Comparison of ENCODE assay signal across 19 cellular contexts in genomic region chr1:50421768-50422674, GRCh38. TPM values are rescaled to one million over a fixed set of nuclear protein-coding genes. Genes with fewer than 3 reads are reported as not detected.
A peak's percentile ranks its signal among the peaks of the same experiment; 100 is the strongest.
DNase-seq lines count a peak whose midpoint lies in the region; ATAC-seq, FAIRE-seq and TF ChIP-seq lines count a peak whose summit lies in the region.
"Had no signal": no experiment of that assay in that cellular context is flagged by ENCODE, and none has a peak within 500 bp of the region (broad histone marks: within the 10 kb centered on the region; RNA-seq: fewer than 3 reads in every experiment).

No MANE protein-coding gene starts in this region.

- TF ChIP-seq EP300 in H1 (IDR thresholded peaks at IDR 0.05; ENCODE audit: borderline replicate concordance in 1 of 2, low read depth in 2 of 2, low read length in 2 of 2) = no peak

- no peak overlapping the region for H4K91ac ChIP-seq in H1 (replicated peaks; ENCODE audit: insufficient read length, low read length)

- no peak overlapping the region for H2BK120ac ChIP-seq in H1 (replicated peaks; ENCODE audit: low read depth, low read length)

- H4K8ac ChIP-seq in H1 (ENCODE audit: extremely low read depth, insufficient read depth, low read length) = no peak overlapping the region

- H4K5ac ChIP-seq in H1 (ENCODE audit: insufficient read length, low read depth, low read length) = no peak overlapping the region

- no peak overlapping the region for H3K14ac ChIP-seq in H1 (ENCODE audit: insufficient read length)

- no peak overlapping the region for H2BK20ac ChIP-seq in H1 (ENCODE audit: low read length)

- CTCF ChIA-PET in activated CD4-positive, alpha-beta T cell treated with anti-CD3 and anti-CD28 coated beads for 36 hours (lab: Charles Lee) = no interaction called here
- CTCF ChIA-PET in H1 (lab: Charles Lee; ENCODE audit: partially characterized antibody) = interaction anchor here (0.9 to 7.4 kb wide), 7 partner anchors 8 to 646 kb away, joined by 3 to 32 read pairs (median 4); no protein-coding TSS in a partner anchor

- H3K56ac ChIP-seq in H1 (replicated peaks; ENCODE audit: insufficient read length, low read depth, low read length) = no peak overlapping the region

- H2BK5ac ChIP-seq in H1 (ENCODE audit: low read depth, low read length) = no peak overlapping the region

- H3K9me3 ChIP-seq in HUES6 (ENCODE audit: control insufficient read depth, insufficient read depth, low read depth, low read length) = no peaks in the 10 kb centered on the region
- H3K9me3 ChIP-seq in H1 (ENCODE audit: insufficient read depth in 2 of 2, low read depth in 1 of 2, low read length in 1 of 2) = no peaks in the 10 kb centered on the region; a peak in 1 of 4 replicates
- H3K9me3 ChIP-seq in neuron (ENCODE audit: low read length) = no peaks in the 10 kb centered on the region
- H3K9me3 ChIP-seq: upper lobe of left lung had no signal

- H3K79me1 ChIP-seq in H1 (ENCODE audit: low read depth, low read length) = no peaks in the 10 kb centered on the region

- no peak for DNase-seq in activated CD4-positive, alpha-beta T cell treated with anti-CD3 and anti-CD28 coated beads for 36 hours
- no peak for DNase-seq in activated CD4-positive, alpha-beta T cell treated with anti-CD3 and anti-CD28 coated beads, Interleukin-2, amount 50 U/mL, for 4 hours
- DNase-seq in H1 (ENCODE audit: low read depth in 1 of 2, low spot score in 2 of 2) = peak in 1 of 2 experiments; percentile 59
- DNase-seq in RKO (ENCODE audit: low spot score) = no peak
- DNase-seq in omental fat pad (ENCODE audit: low spot score) = no peak
- DNase-seq: ACHN, DMS153, foreskin fibroblast, NCI-H1436 treated with DMSO at 0.1 percent for 48 hours, Right ventricle myocardium superior, small intestine had no signal

- H4K20me1 ChIP-seq in H1 (replicated peaks in 1 of 2; ENCODE audit: control insufficient read depth in 1 of 2, insufficient read depth in 2 of 2, low read length in 2 of 2) = peaks cover 19 to 39% of the 10 kb centered on the region in 2 experiments

- intact Hi-C loops in activated CD4-positive, alpha-beta T cell treated with anti-CD3 and anti-CD28 coated beads for 36 hours (cut with DNase I, micrococcal nuclease) = loop anchor here in 1 of 2 experiments (5.0 kb wide), 1 partner anchor 555 kb away; no protein-coding TSS in a partner anchor

- no peak for FAIRE-seq in H1 (lab: Jason Lieb, UNC)
- FAIRE-seq: GM12892, GM19239, small intestine had no signal

- peak overlapping the region; percentile 6 for H3K23ac ChIP-seq in H1 (ENCODE audit: insufficient read length)

- peaks cover 66% of the 10 kb centered on the region for H3K27me3 Mint-ChIP-seq in activated CD4-positive, alpha-beta T cell treated with anti-CD3 and anti-CD28 coated beads for 36 hours

- no peak for TF ChIP-seq RAD21 in H1 (IDR thresholded peaks at IDR 0.05 in 1 of 2, conservative IDR thresholded peaks at IDR 0.05 in 1 of 2; ENCODE audit: low read depth in 2 of 2, low read length in 2 of 2)

- no peak overlapping the region for H3K18ac ChIP-seq in H1 (ENCODE audit: extremely low read depth, low read length)

- H3K23me2 ChIP-seq in H1 (ENCODE audit: low read depth, low read length) = peaks cover 14% of the 10 kb centered on the region; the same call in 1 of the 2 replicates

- no peak overlapping the region for H2AK5ac ChIP-seq in H1 (ENCODE audit: low read depth, low read length)

- H3K4me3 ChIP-seq in HUES6 (ENCODE audit: low read depth, low read length) (peak overlapping the region; percentile 68), H1 (ENCODE audit: extremely low read depth in 1 of 4, insufficient read depth in 2 of 4, low read depth in 3 of 4, low read length in 4 of 4) (peak overlapping the region; percentile 20 to 56 (median 34); a peak in 5 of 8 replicates), neuron (ENCODE audit: low read length) (peak overlapping the region; percentile 53)

- peak overlapping the region; percentile 73 to 77 for H3K4me2 ChIP-seq in H1 (ENCODE audit: insufficient read depth in 1 of 2, low read depth in 2 of 2, low read length in 2 of 2)

- H3K4me1 ChIP-seq in HUES6 (ENCODE audit: control insufficient read depth, insufficient read depth, low read length) (peaks cover 29% of the 10 kb centered on the region), H1 (replicated peaks in 1 of 4; ENCODE audit: control insufficient read depth in 3 of 4, insufficient read depth in 4 of 4, low read length in 3 of 4) (peaks cover 4 to 24% (median 17%) of the 10 kb centered on the region in 4 experiments; a peak in 6 of 7 replicates), neuron (ENCODE audit: insufficient read depth, low read length) (peaks cover 11% of the 10 kb centered on the region)

- no peak overlapping the region for H3K9ac ChIP-seq in HUES6 (ENCODE audit: low read length)
- no peak overlapping the region for H3K9ac ChIP-seq in H1 (replicated peaks in 1 of 4; ENCODE audit: extremely low read depth in 1 of 4, low read depth in 3 of 4, low read length in 3 of 4)

- H3K79me2 ChIP-seq in H1 (ENCODE audit: control insufficient read depth in 1 of 2, insufficient read depth in 2 of 2, low read length in 2 of 2) = no peaks in the 10 kb centered on the region

- H3K4me3 Mint-ChIP-seq in activated CD4-positive, alpha-beta T cell treated with anti-CD3 and anti-CD28 coated beads for 36 hours = peak overlapping the region; percentile 24

- no peaks in the 10 kb centered on the region for H3K36me3 ChIP-seq in HUES6 (ENCODE audit: control insufficient read depth, insufficient read depth, low read length)
- H3K36me3 ChIP-seq in H1 (ENCODE audit: control insufficient read depth in 2 of 4, insufficient read depth in 4 of 4, low read length in 3 of 4) = peaks cover 0 to 13% (median 0%) of the 10 kb centered on the region in 4 experiments; a peak in 1 of 8 replicates
- H3K36me3 ChIP-seq in neuron (ENCODE audit: insufficient read depth, low read length) = no peaks in the 10 kb centered on the region
- H3K36me3 ChIP-seq: upper lobe of left lung had no signal

- no peak overlapping the region for H2BK15ac ChIP-seq in H1 (ENCODE audit: low read length)

- POLR2A ChIA-PET in activated CD4-positive, alpha-beta T cell treated with anti-CD3 and anti-CD28 coated beads for 36 hours (lab: Charles Lee) = no interaction called here
- POLR2A ChIA-PET in H1 (lab: Charles Lee; ENCODE audit: partially characterized antibody) = no interaction called here

- no peak for ATAC-seq in activated CD4-positive, alpha-beta T cell treated with anti-CD3 and anti-CD28 coated beads for 36 hours
- ATAC-seq in omental fat pad (ENCODE audit: low FRiP score) (no peak), GM19467 (IDR thresholded peaks at IDR 0.05; ENCODE audit: unreplicated experiment) (no peak)

- H2AFZ ChIP-seq in H1 (ENCODE audit: low read length) (no peak overlapping the region), neuron (ENCODE audit: low read depth, low read length) (no peak overlapping the region)

- no peaks in the 10 kb centered on the region for H3K9me3 Mint-ChIP-seq in activated CD4-positive, alpha-beta T cell treated with anti-CD3 and anti-CD28 coated beads for 36 hours (ENCODE audit: low read depth)
- H3K9me3 Mint-ChIP-seq: dendritic cell treated with granulocyte-macrophage colony-stimulating factor and Interleukin-4, amounts not matched to agents 40 ng/mL and 50 ng/mL, for 4 days had no signal

- TF ChIP-seq CTCF in H1 (IDR thresholded peaks at IDR 0.05; ENCODE audit: control extremely low read depth in 1 of 3, insufficient read depth in 1 of 3, low read depth in 1 of 3, low read length in 3 of 3) = no peak
- no peak for TF ChIP-seq CTCF in omental fat pad (IDR thresholded peaks at IDR 0.05)

- no peak overlapping the region for H2BK12ac ChIP-seq in H1 (ENCODE audit: low read depth, low read length)

- peaks cover 54% of the 10 kb centered on the region for H3K4me1 Mint-ChIP-seq in activated CD4-positive, alpha-beta T cell treated with anti-CD3 and anti-CD28 coated beads for 36 hours

- WGBS in H1 (ENCODE audit: extremely low coverage in 1 of 2, insufficient coverage in 1 of 2, insufficient read length in 1 of 2, insufficient replicate concordance in 2 of 2, low coverage in 1 of 2, low lambda C conversion rate in 2 of 2, missing lambda C conversion rate in 1 of 2), 2 experiments = 11% methylated on average over 27 of the region's 27 CpGs; no CpG with 5 or more reads in 1 of the 2 experiments

- H3K27me3 ChIP-seq in HUES6 (ENCODE audit: control insufficient read depth, insufficient read depth, low read length) (peaks cover 100% of the 10 kb centered on the region), H1 (replicated peaks in 1 of 4; ENCODE audit: control insufficient read depth in 3 of 4, extremely low read depth in 1 of 4, insufficient read depth in 3 of 4, low read length in 3 of 4) (peaks cover 98 to 100% (median 99%) of the 10 kb centered on the region in 4 experiments), neuron (ENCODE audit: insufficient read depth, low read length) (peaks cover 91% of the 10 kb centered on the region)

- TF ChIP-seq POLR2A in H1 (IDR thresholded peaks at IDR 0.05; ENCODE audit: control extremely low read depth in 1 of 2, low read depth in 2 of 2, low read length in 2 of 2) = no peak

- no peaks in the 10 kb centered on the region for H3K36me3 Mint-ChIP-seq in activated CD4-positive, alpha-beta T cell treated with anti-CD3 and anti-CD28 coated beads for 36 hours (ENCODE audit: low read depth)

- no peak overlapping the region for H3K27ac Mint-ChIP-seq in activated CD4-positive, alpha-beta T cell treated with anti-CD3 and anti-CD28 coated beads for 36 hours
- H3K27ac Mint-ChIP-seq: dendritic cell treated with granulocyte-macrophage colony-stimulating factor and Interleukin-4, amounts not matched to agents 40 ng/mL and 50 ng/mL, for 4 days; nephron progenitor cell had no signal

- H3K27ac ChIP-seq in HUES6 (ENCODE audit: low read depth, low read length) (no peak overlapping the region), H1 (ENCODE audit: low read depth, low read length) (no peak overlapping the region)
- H3K27ac ChIP-seq: upper lobe of left lung had no signal

- H3K4ac ChIP-seq in H1 (replicated peaks; ENCODE audit: insufficient read length, low read depth, low read length) = no peak overlapping the region

TF ChIP-seq in H1, 55 proteins besides CTCF, POLR2A, EP300 and RAD21 (continues in another document):
- TF ChIP-seq RNF2 (IDR thresholded peaks at IDR 0.05; ENCODE audit: borderline replicate concordance, low read depth, low read length, missing control alignments, poor library complexity, severe bottlenecking) = peak; percentile 67

RNA-seq across cellular contexts. Expression of gene DMRTA2, which starts 1.2 kb away (rescaled TPM):
- not detected for total RNA-seq in activated CD4-positive, alpha-beta T cell treated with anti-CD3 and anti-CD28 coated beads for 36 hours
- total RNA-seq in H1 (2021; fragmentation: NEBNext Ultra II Directional; extraction: Animal tissue kit (Norgen Biotek cat#: 25700)) = not detected in 2 replicates
- 0.03 TPM in 1 of 2 replicates, not detected in the other for polyA plus RNA-seq in H1 (2011; rRNA removed)
- 0.03 TPM for polyA plus RNA-seq in H1 (2011; cell fraction: cytosol; rRNA removed)
- not detected for polyA plus RNA-seq in H1 (2011; cell fraction: nucleus; rRNA removed)
- 0.05 TPM in 1 of 4 replicates, not detected in the others for polyA plus RNA-seq in H1 (2012, experiment 1 of 2)
- polyA plus RNA-seq in H1 (2012, experiment 2 of 2) = not detected
- 0.02 TPM for polyA plus RNA-seq in H1 (2013, experiment 1 of 2)
- polyA plus RNA-seq in H1 (2013, experiment 2 of 2) = 0.02 TPM
- not detected in 2 replicates for polyA minus RNA-seq in H1 (2011; rRNA and poly(A)+ RNA removed)
- not detected for polyA minus RNA-seq in H1 (2011; cell fraction: cytosol; rRNA and poly(A)+ RNA removed)
- not detected for polyA minus RNA-seq in H1 (2011; cell fraction: nucleus; rRNA and poly(A)+ RNA removed)
- total RNA-seq in omental fat pad = not detected
- total RNA-seq: Right ventricle myocardium superior had no signal
